In the genomic region with DNA sequence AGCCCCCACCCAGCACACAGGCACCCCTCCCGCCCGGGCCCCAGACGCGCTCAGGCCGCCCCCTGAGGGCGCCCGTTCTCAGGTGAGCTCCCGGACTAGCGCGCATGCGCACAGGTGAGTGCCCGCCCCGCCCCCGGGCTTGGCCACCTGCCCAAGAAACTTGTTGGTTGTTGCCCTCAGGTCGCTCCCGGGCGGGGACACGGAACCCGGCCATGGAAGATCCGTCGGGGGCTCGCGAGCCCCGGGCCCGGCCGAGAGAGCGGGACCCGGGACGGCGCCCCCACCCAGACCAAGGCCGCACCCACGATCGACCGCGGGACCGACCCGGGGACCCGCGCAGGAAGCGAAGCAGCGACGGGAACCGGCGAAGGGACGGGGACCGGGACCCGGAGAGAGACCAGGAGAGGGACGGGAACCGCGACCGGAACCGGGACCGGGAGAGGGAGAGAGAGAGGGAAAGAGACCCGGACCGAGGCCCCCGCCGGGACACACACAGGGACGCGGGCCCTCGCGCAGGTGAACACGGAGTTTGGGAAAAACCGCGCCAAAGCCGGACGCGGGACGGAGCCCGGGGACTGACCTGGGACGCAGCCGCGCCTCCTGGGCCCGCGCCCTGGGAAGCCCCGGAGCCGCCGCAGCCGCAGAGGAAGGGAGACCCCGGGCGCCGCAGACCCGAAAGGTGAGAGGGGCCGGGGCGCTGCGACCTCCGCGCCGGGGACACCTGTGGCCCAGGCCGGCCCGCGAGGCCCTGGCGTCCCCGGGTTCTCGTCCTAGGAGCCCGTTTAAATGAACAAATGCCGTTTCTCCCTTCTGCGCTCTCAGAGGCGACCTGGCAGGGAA, we compare ENCODE assay signal across 9 cellular contexts. TPM values are rescaled to one million over a fixed set of nuclear protein-coding genes. Genes with fewer than 3 reads are reported as not detected.
DNase-seq lines count a peak whose midpoint lies in the region; ATAC-seq and TF ChIP-seq lines count a peak whose summit lies in the region.
"Had no signal": no experiment of that assay in that cellular context is flagged by ENCODE, and none has a peak within 500 bp of the region (broad histone marks: within the 10 kb centered on the region; RNA-seq: fewer than 3 reads in every experiment).

MARVELD3 (plus strand) TSS at position 167 of the 840 bp plus-strand sequence; CDS start at position 213, 46 bp downstream.

- H3K4me3 ChIP-seq in RWPE2 (ENCODE audit: severe bottlenecking) (peak within 1 kb of the TSS; percentile 81), colonic mucosa (peak within 1 kb of the TSS; percentile 77)

- H3K27ac ChIP-seq in RWPE2 (ENCODE audit: poor library complexity, severe bottlenecking): peak within 1 kb of the TSS; percentile 46
- peak within 1 kb of the TSS; percentile 83 for H3K27ac ChIP-seq in colonic mucosa

- peaks cover 18% of the 10 kb centered on the region for H3K27me3 Mint-ChIP-seq in mesothelial cell of epicardium (ENCODE audit: low read depth)

- intact Hi-C loops in colonic mucosa (cut with DNase I): loop anchor here (5.0 kb wide), 1 partner anchor 116 kb away; no protein-coding TSS in a partner anchor

- H3K4me1 ChIP-seq in RWPE2 (ENCODE audit: insufficient read depth, poor library complexity, severe bottlenecking): no peaks in the 10 kb centered on the region
- no peaks in the 10 kb centered on the region for H3K4me1 ChIP-seq in colonic mucosa

- TF ChIP-seq CTCF in RWPE2 (IDR thresholded peaks at IDR 0.05; ENCODE audit: poor library complexity, severe bottlenecking) (peak; percentile 44), colonic mucosa (IDR thresholded peaks at IDR 0.05) (no peak), mesothelial cell of epicardium (IDR thresholded peaks at IDR 0.05; ENCODE audit: unreplicated experiment) (no peak)

- H3K27ac Mint-ChIP-seq in mesothelial cell of epicardium: no peak within 1 kb of the TSS

- H3K36me3 ChIP-seq in RWPE2 (ENCODE audit: low read depth) (peaks cover 13% of the 10 kb centered on the region), colonic mucosa (no peaks in the 10 kb centered on the region)

- no peaks in the 10 kb centered on the region for H3K9me3 Mint-ChIP-seq in mesothelial cell of epicardium

- DNase-seq in activated CD4-positive, CD25-positive, alpha-beta regulatory T cell treated with anti-CD3 and anti-CD28 coated beads, Interleukin-2, amount 50 U/mL, for 72 hours: peak; percentile 33
- peak; percentile 84 for DNase-seq in RWPE2 (ENCODE audit: low spot score)
- peak; percentile 93 for DNase-seq in colonic mucosa
- DNase-seq in mesothelial cell of epicardium (ENCODE audit: low spot score in 2 of 2, unreplicated experiment in 2 of 2): peak; percentile 74 to 88
- DNase-seq: DND-41 had no signal

- H3K9me3 ChIP-seq in RWPE2 (ENCODE audit: severe bottlenecking) (no peaks in the 10 kb centered on the region), colonic mucosa (no peaks in the 10 kb centered on the region)

- H3K27me3 ChIP-seq in RWPE2 (ENCODE audit: insufficient read depth, poor library complexity, severe bottlenecking) (no peaks in the 10 kb centered on the region), colonic mucosa (peaks cover 10% of the 10 kb centered on the region)

- H3K36me3 Mint-ChIP-seq in mesothelial cell of epicardium: peaks cover 1% of the 10 kb centered on the region

- peak within 1 kb of the TSS; percentile 87 to 88 for H3K9ac ChIP-seq in colonic mucosa (ENCODE audit: low read depth in 2 of 2, low read length in 2 of 2)

- no peak for ATAC-seq in activated CD4-positive, CD25-positive, alpha-beta regulatory T cell treated with anti-CD3 and anti-CD28 coated beads, Interleukin-2, amount 50 U/mL, for 24 hours
- ATAC-seq in RWPE2 (ENCODE audit: low read depth) (peak; percentile 67), HG02981 (IDR thresholded peaks at IDR 0.05; ENCODE audit: unreplicated experiment) (no peak), GM21576 (IDR thresholded peaks at IDR 0.05; ENCODE audit: unreplicated experiment) (no peak), HG02798 (IDR thresholded peaks at IDR 0.05; ENCODE audit: poor library complexity, unreplicated experiment) (no peak)

- H3K4me1 Mint-ChIP-seq in mesothelial cell of epicardium: peaks cover 20% of the 10 kb centered on the region

- peak within 1 kb of the TSS; percentile 81 for H3K4me3 Mint-ChIP-seq in mesothelial cell of epicardium

RNA-seq across cellular contexts. Expression of gene MARVELD3, which starts in this region (rescaled TPM):
- total RNA-seq in colonic mucosa (10 to 100 TPM; 51.0 to 79.0 TPM), mesothelial cell of epicardium (15.2 to 16.7 TPM (median 16.4 TPM) in 3 replicates)

Comparison
In these comparisons a context has a peak if more than half of its experiments do, and no peak if none do; other contexts are left out.
1. DNase-seq: peak in every context shown above with its lines; median percentile 93 in colonic mucosa; 84 in RWPE2; 81 in mesothelial cell of epicardium; 33 in activated CD4-positive, CD25-positive, alpha-beta regulatory T cell treated with anti-CD3 and anti-CD28 coated beads, Interleukin-2, amount 50 U/mL, for 72 hours.